ENCODE assay signal across 11 cellular contexts in genomic region chr6:150014623-150015280, GRCh38. TPM values are rescaled to one million over a fixed set of nuclear protein-coding genes. Genes with fewer than 3 reads are reported as not detected.
DNase-seq lines count a peak whose midpoint lies in the region; ATAC-seq and TF ChIP-seq lines count a peak whose summit lies in the region.
"Not testable (repeated sequence)": the region's sequence is repeated elsewhere in the genome, so short reads cannot be mapped to it uniquely, and the experiment has no call there.
"Had no signal": no experiment of that assay in that cellular context is flagged by ENCODE, and none has a peak within 500 bp of the region (broad histone marks: within the 10 kb centered on the region; RNA-seq: fewer than 3 reads in every experiment).

No MANE protein-coding gene starts in this region.

- H3K9me3 Mint-ChIP-seq in H9; activated T-cell treated with anti-CD3 and anti-CD28 coated beads, Interleukin-2, amount 50 U/mL, for 24 hours; chondrocyte (ENCODE audit: low read depth); natural killer cell treated with Interleukin-12 subunit alpha and Interleukin-12 subunit beta and Interleukin-15 and Interleukin-18, amount 100 ng/mL, for 72 hours; stimulated activated memory B cell treated with anti-CD40 and anti-IgM and Interleukin-4, amounts not matched to agents 10 μg/mL and 1 μg/mL and 100 μg/mL, for 72 hours: not testable (repeated sequence)

- peak overlapping the region; percentile 29 for H3K4me3 ChIP-seq in AG04449 (ENCODE audit: low read depth, low read length)

- not testable (repeated sequence) for H3K4me1 ChIP-seq in H9 (ENCODE audit: insufficient read depth, low read length)

- not testable (repeated sequence) for H2BK12ac ChIP-seq in H9 (ENCODE audit: insufficient read length, low read depth, low read length)

- H2BK5ac ChIP-seq in H9 (ENCODE audit: insufficient read length, low read length) = not testable (repeated sequence)

- H3K23ac ChIP-seq in H9 (ENCODE audit: insufficient read length, low read depth, low read length) = not testable (repeated sequence)

- H4K8ac ChIP-seq in H9 (replicated peaks; ENCODE audit: insufficient read length, low read depth, low read length) = not testable (repeated sequence)

- not testable (repeated sequence) for H3T11ph ChIP-seq in H9 (ENCODE audit: low read length)

- H3K56ac ChIP-seq in H9 (ENCODE audit: insufficient read length, low read depth, low read length) = not testable (repeated sequence)

- H4K5ac ChIP-seq in H9 (ENCODE audit: insufficient read length, low read depth, low read length) = not testable (repeated sequence)

- TF ChIP-seq CTCF in AG04449 (IDR thresholded peaks at IDR 0.05; ENCODE audit: insufficient read depth, low read length, missing control alignments); H9 (conservative IDR thresholded peaks at IDR 0.05); chondrocyte (IDR thresholded peaks at IDR 0.05): not testable (repeated sequence)

- H4K20me1 ChIP-seq in H9 (ENCODE audit: control insufficient read depth, insufficient read depth, insufficient read length) = not testable (repeated sequence)

- H3K4me1 Mint-ChIP-seq in H9 (peaks cover 2 to 11% of the 10 kb centered on the region in 2 experiments; a peak in 3 of 4 replicates), T-helper 17 cell (peaks cover 21% of the 10 kb centered on the region)
- peaks cover 24% of the 10 kb centered on the region for H3K4me1 Mint-ChIP-seq in activated T-cell treated with anti-CD3 and anti-CD28 coated beads, Interleukin-2, amount 50 U/mL, for 24 hours (ENCODE audit: low read depth)
- H3K4me1 Mint-ChIP-seq in chondrocyte (ENCODE audit: low read depth) = not testable (repeated sequence)
- H3K4me1 Mint-ChIP-seq in natural killer cell treated with Interleukin-12 subunit alpha and Interleukin-12 subunit beta and Interleukin-15 and Interleukin-18, amount 100 ng/mL, for 72 hours (ENCODE audit: low read depth in 2 of 2) = peaks cover 12 to 18% of the 10 kb centered on the region in 2 donors
- peaks cover 33% of the 10 kb centered on the region for H3K4me1 Mint-ChIP-seq in stimulated activated memory B cell treated with anti-CD40 and anti-IgM and Interleukin-4, amounts not matched to agents 10 μg/mL and 1 μg/mL and 100 μg/mL, for 72 hours

- H3K18ac ChIP-seq in H9 (ENCODE audit: insufficient read length, low read depth, low read length) = not testable (repeated sequence)

- H3K27me3 ChIP-seq in H9 (ENCODE audit: insufficient read depth, low read length) = peaks cover 53% of the 10 kb centered on the region

- not testable (repeated sequence) for H3K79me1 ChIP-seq in H9 (ENCODE audit: insufficient read depth, low read depth, low read length, poor library complexity, severe bottlenecking)

- DNase-seq in AG04449 (ENCODE audit: low read depth, low spot score); H9; T-helper 17 cell; chondrocyte (ENCODE audit: low spot score); natural killer cell treated with Interleukin-12 subunit alpha and Interleukin-12 subunit beta and Interleukin-15 and Interleukin-18, amount 100 ng/mL, for 72 hours (ENCODE audit: low spot score): not testable (repeated sequence)
- peak; percentile 35 for DNase-seq in activated T-cell treated with anti-CD3 and anti-CD28 coated beads, Interleukin-2, amount 50 U/mL, for 24 hours
- peak; percentile 26 for DNase-seq in islet precursor cell

- not testable (repeated sequence) for H3K27ac Mint-ChIP-seq in H9; activated T-cell treated with anti-CD3 and anti-CD28 coated beads, Interleukin-2, amount 50 U/mL, for 24 hours; chondrocyte (ENCODE audit: unreplicated experiment); natural killer cell treated with Interleukin-12 subunit alpha and Interleukin-12 subunit beta and Interleukin-15 and Interleukin-18, amount 100 ng/mL, for 72 hours; stimulated activated memory B cell treated with anti-CD40 and anti-IgM and Interleukin-4, amounts not matched to agents 10 μg/mL and 1 μg/mL and 100 μg/mL, for 72 hours
- peak overlapping the region; percentile 34 for H3K27ac Mint-ChIP-seq in T-helper 17 cell

- not testable (repeated sequence) for H4K91ac ChIP-seq in H9 (ENCODE audit: insufficient read length, low read depth, low read length)

- peak overlapping the region; percentile 21 for H3K4me2 ChIP-seq in H9 (ENCODE audit: insufficient read depth, insufficient read length, low read length)

- H3K4me3 Mint-ChIP-seq in H9 (peak overlapping the region; percentile 22 to 72; a peak in 3 of 5 replicates), chondrocyte (ENCODE audit: unreplicated experiment) (peak overlapping the region; percentile 36)
- not testable (repeated sequence) for H3K4me3 Mint-ChIP-seq in T-helper 17 cell; activated T-cell treated with anti-CD3 and anti-CD28 coated beads, Interleukin-2, amount 50 U/mL, for 24 hours; natural killer cell treated with Interleukin-12 subunit alpha and Interleukin-12 subunit beta and Interleukin-15 and Interleukin-18, amount 100 ng/mL, for 72 hours
- H3K4me3 Mint-ChIP-seq in stimulated activated memory B cell treated with anti-CD40 and anti-IgM and Interleukin-4, amounts not matched to agents 10 μg/mL and 1 μg/mL and 100 μg/mL, for 72 hours = peak overlapping the region; percentile 9

- not testable (repeated sequence) for H2AK5ac ChIP-seq in H9 (ENCODE audit: insufficient read length, low read length)

- H3K4ac ChIP-seq in H9 (ENCODE audit: low read depth, low read length) = not testable (repeated sequence)

- not testable (repeated sequence) for H2BK15ac ChIP-seq in H9 (ENCODE audit: low read depth, low read length)

- not testable (repeated sequence) for H2AFZ ChIP-seq in H9 (ENCODE audit: low read length)

- H3K9ac ChIP-seq in H9 (ENCODE audit: extremely low read depth, insufficient read length, low read length) = not testable (repeated sequence)

- not testable (repeated sequence) for H3K23me2 ChIP-seq in H9 (ENCODE audit: insufficient read length, low read depth, low read length, poor library complexity, severe bottlenecking)

- not testable (repeated sequence) for H3K27ac ChIP-seq in H9 (ENCODE audit: insufficient read length, low read depth, low read length)

- ATAC-seq in T-helper 17 cell; stimulated activated memory B cell treated with anti-CD40 and anti-IgM and Interleukin-4, amounts not matched to agents 10 μg/mL and 1 μg/mL and 100 μg/mL, for 72 hours: not testable (repeated sequence)
- peak; percentile 17 to 33 for ATAC-seq in natural killer cell treated with Interleukin-12 subunit alpha and Interleukin-12 subunit beta and Interleukin-15 and Interleukin-18, amount 100 ng/mL, for 72 hours

- not testable (repeated sequence) for H2BK20ac ChIP-seq in H9 (ENCODE audit: low read depth, low read length, poor library complexity, severe bottlenecking)

- CTCF ChIA-PET in AG04449 (lab: Yijun Ruan, JAX) = not testable (repeated sequence)

- no CpG with 5 or more reads among the region's 50 CpGs for WGBS in H9 (ENCODE audit: extremely low coverage, insufficient read length, low lambda C conversion rate)

- H3K36me3 Mint-ChIP-seq in H9 (ENCODE audit: insufficient read depth in 1 of 3, low read depth in 3 of 3); T-helper 17 cell (ENCODE audit: low read depth); activated T-cell treated with anti-CD3 and anti-CD28 coated beads, Interleukin-2, amount 50 U/mL, for 24 hours (ENCODE audit: low read depth); chondrocyte (ENCODE audit: low read depth); natural killer cell treated with Interleukin-12 subunit alpha and Interleukin-12 subunit beta and Interleukin-15 and Interleukin-18, amount 100 ng/mL, for 72 hours; stimulated activated memory B cell treated with anti-CD40 and anti-IgM and Interleukin-4, amounts not matched to agents 10 μg/mL and 1 μg/mL and 100 μg/mL, for 72 hours: not testable (repeated sequence)

- not testable (repeated sequence) for H3K79me2 ChIP-seq in H9 (ENCODE audit: insufficient read depth, low read length)

- H3K9me3 ChIP-seq in H9 (ENCODE audit: control insufficient read depth, low read depth, low read length); T-helper 17 cell (ENCODE audit: control insufficient read depth, low read length, poor library complexity, severe bottlenecking): not testable (repeated sequence)

- not testable (repeated sequence) for H2BK120ac ChIP-seq in H9 (ENCODE audit: low read depth, low read length, poor library complexity, severe bottlenecking)

- peaks cover 95% of the 10 kb centered on the region for H3K27me3 Mint-ChIP-seq in H9 (ENCODE audit: low read depth)
- peaks cover 78% of the 10 kb centered on the region for H3K27me3 Mint-ChIP-seq in T-helper 17 cell
- peaks cover 88% of the 10 kb centered on the region for H3K27me3 Mint-ChIP-seq in activated T-cell treated with anti-CD3 and anti-CD28 coated beads, Interleukin-2, amount 50 U/mL, for 24 hours
- H3K27me3 Mint-ChIP-seq in chondrocyte (ENCODE audit: low read depth) = peaks cover 79% of the 10 kb centered on the region
- H3K27me3 Mint-ChIP-seq in natural killer cell treated with Interleukin-12 subunit alpha and Interleukin-12 subunit beta and Interleukin-15 and Interleukin-18, amount 100 ng/mL, for 72 hours = peaks cover 63 to 80% of the 10 kb centered on the region in 2 donors
- peaks cover 85% of the 10 kb centered on the region for H3K27me3 Mint-ChIP-seq in stimulated activated memory B cell treated with anti-CD40 and anti-IgM and Interleukin-4, amounts not matched to agents 10 μg/mL and 1 μg/mL and 100 μg/mL, for 72 hours

- H3K14ac ChIP-seq in H9 (ENCODE audit: insufficient read depth, low read length) = not testable (repeated sequence)

- POLR2A ChIA-PET in AG04449 (lab: Yijun Ruan, JAX) = not testable (repeated sequence)

RNA-seq across cellular contexts. Expression of gene RAET1L, which starts 10.6 kb away (rescaled TPM):
- total RNA-seq in H9 (2021) (not detected in 2 replicates), T-helper 17 cell (not detected), chondrocyte (not detected in 3 replicates)
- total RNA-seq in natural killer cell treated with Interleukin-12 subunit alpha and Interleukin-12 subunit beta and Interleukin-15 and Interleukin-18, amount 100 ng/mL, for 72 hours = not detected
- total RNA-seq: CD4-positive, CD25-positive, alpha-beta regulatory T cell; HT1080; SJCRH30 had no signal

RNA-seq across cellular contexts. Expression of gene ULBP1, which starts 51.0 kb away (rescaled TPM):
- total RNA-seq in H9 (2021) (1.6 and 2.1 TPM in 2 replicates), T-helper 17 cell (under 1 TPM in 1 of 2 donors, not detected in 1; 0.20 TPM), chondrocyte (2.8 to 29.8 TPM (median 29.8 TPM) in 3 replicates)
- 1 to 10 TPM in 1 of 2 donors, under 1 TPM in 1; 0.31 to 1.5 TPM for total RNA-seq in natural killer cell treated with Interleukin-12 subunit alpha and Interleukin-12 subunit beta and Interleukin-15 and Interleukin-18, amount 100 ng/mL, for 72 hours
- total RNA-seq: HT1080 had no signal

RNA-seq across cellular contexts. Expression of gene ULBP3, which starts 54.2 kb away (rescaled TPM):
- total RNA-seq in H9 (2021) = 5.6 and 5.8 TPM in 2 replicates
- total RNA-seq in T-helper 17 cell = 1 to 10 TPM in 1 of 2 donors, under 1 TPM in 1; 0.68 to 1.6 TPM
- total RNA-seq in chondrocyte = 5.0 to 6.1 TPM (median 5.1 TPM) in 3 replicates
- under 1 TPM; 0.45 to 0.98 TPM for total RNA-seq in natural killer cell treated with Interleukin-12 subunit alpha and Interleukin-12 subunit beta and Interleukin-15 and Interleukin-18, amount 100 ng/mL, for 72 hours
